In the genomic region with DNA sequence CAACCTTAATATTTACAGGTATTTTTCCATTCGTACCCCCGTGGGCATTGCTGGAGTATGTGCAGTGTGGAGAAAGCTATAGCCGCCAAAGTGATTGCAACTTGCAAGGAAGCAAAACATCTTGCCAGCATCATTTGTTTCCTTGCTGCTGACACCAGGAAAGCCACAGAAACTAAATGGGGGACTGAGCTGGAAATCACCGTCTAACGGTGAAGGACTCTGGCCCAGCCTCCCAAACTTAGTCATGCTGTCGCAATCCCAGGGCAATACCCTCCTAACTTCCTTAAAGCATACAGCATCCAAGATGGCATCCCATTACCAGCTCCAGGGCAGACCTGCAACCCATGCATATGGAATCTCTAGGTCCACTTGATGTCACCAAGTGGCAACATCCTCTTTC, we compare ENCODE assay signal across 26 cellular contexts.
A peak's percentile ranks its signal among the peaks of the same experiment; 100 is the strongest.
DNase-seq lines count a peak whose midpoint lies in the region; ATAC-seq, FAIRE-seq and TF ChIP-seq lines count a peak whose summit lies in the region.
"Had no signal": no experiment of that assay in that cellular context is flagged by ENCODE, and none has a peak within 500 bp of the region (broad histone marks: within the 10 kb centered on the region; RNA-seq: fewer than 3 reads in every experiment).

No MANE protein-coding gene starts in this region.

- TF ChIP-seq POLR2A in NB4 (IDR thresholded peaks at IDR 0.05; ENCODE audit: extremely low read depth, insufficient read length) = no peak

- no peak for FAIRE-seq in GM19239 (lab: Jason Lieb, UNC)
- FAIRE-seq: kidney, small intestine, TTC549 had no signal

- H3K27ac Mint-ChIP-seq in dendritic cell treated with granulocyte-macrophage colony-stimulating factor and Interleukin-4, amounts not matched to agents 40 ng/mL and 50 ng/mL, for 4 days = peak overlapping the region; percentile 45
- H3K27ac Mint-ChIP-seq: activated CD4-positive, alpha-beta memory T cell treated with anti-CD3 and anti-CD28 coated beads for 36 hours; activated naive CD4-positive, alpha-beta T cell treated with anti-CD3 and anti-CD28 coated beads, Interleukin-2, amount 50 U/mL, for 24 hours; natural killer cell treated with Interleukin-12 subunit alpha and Interleukin-12 subunit beta and Interleukin-15 and Interleukin-18, amount 100 ng/mL, for 72 hours had no signal

- peaks cover 6% of the 10 kb centered on the region for H3K27me3 Mint-ChIP-seq in dendritic cell treated with granulocyte-macrophage colony-stimulating factor and Interleukin-4, amounts not matched to agents 40 ng/mL and 50 ng/mL, for 4 days
- H3K27me3 Mint-ChIP-seq: activated CD4-positive, alpha-beta memory T cell treated with anti-CD3 and anti-CD28 coated beads for 36 hours had no signal

- H3K4me3 ChIP-seq in NB4 (ENCODE audit: low read depth, low read length) = no peak overlapping the region
- H3K4me3 ChIP-seq: HAP-1, tibial nerve had no signal

- intact Hi-C loops in dendritic cell treated with granulocyte-macrophage colony-stimulating factor and Interleukin-4, amounts not matched to agents 40 ng/mL and 50 ng/mL, for 4 days (cut with micrococcal nuclease) = no loop called here

- no peak overlapping the region for H3K4me3 Mint-ChIP-seq in dendritic cell treated with granulocyte-macrophage colony-stimulating factor and Interleukin-4, amounts not matched to agents 40 ng/mL and 50 ng/mL, for 4 days
- H3K4me3 Mint-ChIP-seq: activated CD4-positive, alpha-beta memory T cell treated with anti-CD3 and anti-CD28 coated beads for 36 hours; activated naive CD4-positive, alpha-beta T cell treated with anti-CD3 and anti-CD28 coated beads, Interleukin-2, amount 50 U/mL, for 24 hours; natural killer cell treated with Interleukin-12 subunit alpha and Interleukin-12 subunit beta and Interleukin-15 and Interleukin-18, amount 100 ng/mL, for 72 hours had no signal

- H3K36me3 Mint-ChIP-seq in dendritic cell treated with granulocyte-macrophage colony-stimulating factor and Interleukin-4, amounts not matched to agents 40 ng/mL and 50 ng/mL, for 4 days (ENCODE audit: low read depth) = no peaks in the 10 kb centered on the region
- H3K36me3 Mint-ChIP-seq: activated CD4-positive, alpha-beta memory T cell treated with anti-CD3 and anti-CD28 coated beads for 36 hours; activated naive CD4-positive, alpha-beta T cell treated with anti-CD3 and anti-CD28 coated beads, Interleukin-2, amount 50 U/mL, for 24 hours; natural killer cell treated with Interleukin-12 subunit alpha and Interleukin-12 subunit beta and Interleukin-15 and Interleukin-18, amount 100 ng/mL, for 72 hours had no signal

- TF ChIP-seq CTCF in NB4 (IDR thresholded peaks at IDR 0.05; ENCODE audit: low read depth, low read length) = no peak

- peaks cover 9% of the 10 kb centered on the region for H3K9me3 Mint-ChIP-seq in dendritic cell treated with granulocyte-macrophage colony-stimulating factor and Interleukin-4, amounts not matched to agents 40 ng/mL and 50 ng/mL, for 4 days
- H3K9me3 Mint-ChIP-seq: natural killer cell treated with Interleukin-12 subunit alpha and Interleukin-12 subunit beta and Interleukin-15 and Interleukin-18, amount 100 ng/mL, for 72 hours had no signal

- DNase-seq in GDM1 (lab: John Stamatoyannopoulos, UW) (peak; percentile 69), NB4 (ENCODE audit: low read depth) (peak; percentile 74), GM19239 (ENCODE audit: insufficient read length, low spot score) (no peak), DMS53 (lab: John Stamatoyannopoulos, UW) (no peak), hepatic stellate cell (ENCODE audit: low spot score) (no peak), nucleus accumbens (lab: John Stamatoyannopoulos, UW) (no peak)
- DNase-seq: activated CD4-positive, alpha-beta memory T cell treated with anti-CD3 and anti-CD28 coated beads for 36 hours; activated CD8-positive, alpha-beta memory T cell treated with anti-CD3 and anti-CD28 coated beads, Interleukin-2, amount 50 U/mL, for 48 hours; amygdala; BE2C; effector CD4-positive, alpha-beta T cell; kidney; NCI-H1048; NCI-H1694 treated with DMSO at 0.1 percent for 48 hours; NCI-H2171 treated with DMSO at 0.1 percent for 48 hours; NCI-H524 treated with DMSO at 0.1 percent for 48 hours; small intestine; SW 1271 had no signal

- peak; percentile 46 for ATAC-seq in GM19372 (IDR thresholded peaks at IDR 0.05; ENCODE audit: low read depth, unreplicated experiment)
- ATAC-seq: activated CD4-positive, CD25-positive, alpha-beta regulatory T cell treated with anti-CD3 and anti-CD28 coated beads, Interleukin-2, amount 50 U/mL, for 24 hours; natural killer cell treated with Interleukin-12 subunit alpha and Interleukin-12 subunit beta and Interleukin-15 and Interleukin-18, amount 100 ng/mL, for 72 hours had no signal

- peaks cover 50% of the 10 kb centered on the region for H3K4me1 Mint-ChIP-seq in dendritic cell treated with granulocyte-macrophage colony-stimulating factor and Interleukin-4, amounts not matched to agents 40 ng/mL and 50 ng/mL, for 4 days (ENCODE audit: low read depth)
- H3K4me1 Mint-ChIP-seq: activated naive CD4-positive, alpha-beta T cell treated with anti-CD3 and anti-CD28 coated beads, Interleukin-2, amount 50 U/mL, for 24 hours had no signal

Comparison
In these comparisons a context has a peak if more than half of its experiments do, and no peak if none do; other contexts are left out.
1. DNase-seq: peak in GDM1 (single experiment) and NB4 (single experiment); none in GM19239 (single experiment), DMS53 (single experiment), hepatic stellate cell (single experiment) and nucleus accumbens (0 of 56).